Comparison of ENCODE assay signal across 9 cellular contexts in genomic region chr6:157227202-157228166, GRCh38.
DNase-seq lines count a peak whose midpoint lies in the region; ATAC-seq, FAIRE-seq and TF ChIP-seq lines count a peak whose summit lies in the region.
"Had no signal": no experiment of that assay in that cellular context is flagged by ENCODE, and none has a peak within 500 bp of the region (broad histone marks: within the 10 kb centered on the region; RNA-seq: fewer than 3 reads in every experiment).

No MANE protein-coding gene starts in this region.

- H3K27me3 Mint-ChIP-seq in activated naive CD8-positive, alpha-beta T cell treated with anti-CD3 and anti-CD28 coated beads, Interleukin-2, amount 10 ng/mL, durations not matched to agents 7 days and 5 days = peaks cover 6% of the 10 kb centered on the region
- peaks cover 13% of the 10 kb centered on the region for H3K27me3 Mint-ChIP-seq in activated naive CD8-positive, alpha-beta T cell treated with anti-CD3 and anti-CD28 coated beads for 36 hours

- H3K9me3 ChIP-seq in Panc1 (ENCODE audit: control insufficient read depth, insufficient read depth, low read depth, low read length) (no peaks in the 10 kb centered on the region), uterus (no peaks in the 10 kb centered on the region)

- no TSS peak for BruUV-seq in Panc1 (replicated peaks; lab: Mats Ljungman, UMichigan)

- H3K27me3 ChIP-seq in Panc1 (ENCODE audit: control insufficient read depth, insufficient read depth, low read length) (no peaks in the 10 kb centered on the region), uterus (no peaks in the 10 kb centered on the region)

- H3K36me3 ChIP-seq in Panc1 (ENCODE audit: control insufficient read depth, insufficient read depth, low read length) = no peaks in the 10 kb centered on the region
- H3K36me3 ChIP-seq in uterus = no peaks in the 10 kb centered on the region

- peak overlapping the region; percentile 56 for H3K27ac Mint-ChIP-seq in activated naive CD8-positive, alpha-beta T cell treated with anti-CD3 and anti-CD28 coated beads, Interleukin-2, amount 10 ng/mL, durations not matched to agents 7 days and 5 days
- H3K27ac Mint-ChIP-seq in activated naive CD8-positive, alpha-beta T cell treated with anti-CD3 and anti-CD28 coated beads for 36 hours = no peak overlapping the region

- H3K27ac ChIP-seq in Panc1 (ENCODE audit: low read length) = no peak overlapping the region
- peak overlapping the region; percentile 94 to 98 for H3K27ac ChIP-seq in uterus

- peaks cover 30% of the 10 kb centered on the region for H3K4me1 Mint-ChIP-seq in activated naive CD8-positive, alpha-beta T cell treated with anti-CD3 and anti-CD28 coated beads, Interleukin-2, amount 10 ng/mL, durations not matched to agents 7 days and 5 days
- H3K4me1 Mint-ChIP-seq in activated naive CD8-positive, alpha-beta T cell treated with anti-CD3 and anti-CD28 coated beads for 36 hours = peaks cover 21% of the 10 kb centered on the region

- POLR2A ChIA-PET in activated naive CD8-positive, alpha-beta T cell treated with anti-CD3 and anti-CD28 coated beads, Interleukin-2, amount 10 ng/mL, durations not matched to agents 7 days and 5 days (lab: Charles Lee) = interaction anchor here (0.6 kb wide), 1 partner anchor 9 kb away, joined by 3 read pairs; no protein-coding TSS in a partner anchor
- POLR2A ChIA-PET in Panc1 (lab: Charles Lee) = no interaction called here

- no peaks in the 10 kb centered on the region for H3K9me3 Mint-ChIP-seq in activated naive CD8-positive, alpha-beta T cell treated with anti-CD3 and anti-CD28 coated beads, Interleukin-2, amount 10 ng/mL, durations not matched to agents 7 days and 5 days
- H3K9me3 Mint-ChIP-seq in activated naive CD8-positive, alpha-beta T cell treated with anti-CD3 and anti-CD28 coated beads for 36 hours = no peaks in the 10 kb centered on the region

- H3K4me1 ChIP-seq in Panc1 (ENCODE audit: control insufficient read depth, insufficient read depth, low read length) = no peaks in the 10 kb centered on the region
- H3K4me1 ChIP-seq in uterus = peaks cover 8 to 13% of the 10 kb centered on the region in 2 donors

- TF ChIP-seq CTCF in Panc1 (IDR thresholded peaks at IDR 0.05) (peak; percentile 68), epithelial cell of proximal tubule (conservative IDR thresholded peaks at IDR 0.05; ENCODE audit: low read depth, low read length) (peak; percentile 47), uterus (IDR thresholded peaks at IDR 0.05) (peak in 2 of 4 experiments; percentile 19 to 20)

- H3K4me3 Mint-ChIP-seq in activated naive CD8-positive, alpha-beta T cell treated with anti-CD3 and anti-CD28 coated beads, Interleukin-2, amount 10 ng/mL, durations not matched to agents 7 days and 5 days = peak overlapping the region; percentile 23
- H3K4me3 Mint-ChIP-seq in activated naive CD8-positive, alpha-beta T cell treated with anti-CD3 and anti-CD28 coated beads for 36 hours = no peak overlapping the region

- no peak for DNase-seq in activated naive CD8-positive, alpha-beta T cell treated with anti-CD3 and anti-CD28 coated beads, Interleukin-2, amount 10 ng/mL, durations not matched to agents 7 days and 5 days
- DNase-seq in activated naive CD8-positive, alpha-beta T cell treated with anti-CD3 and anti-CD28 coated beads for 36 hours = no peak
- DNase-seq in Panc1 (ENCODE audit: low read depth, low spot score) (no peak), epithelial cell of proximal tubule (ENCODE audit: low read depth) (no peak), uterus (no peak), GM12892 (ENCODE audit: insufficient read length) (no peak)

- intact Hi-C loops in Panc1 (cut with micrococcal nuclease; ENCODE audit: unreplicated experiment) (loop anchor here (5.0 kb wide), 1 partner anchor 45 kb away; no protein-coding TSS in a partner anchor), uterus (cut with DNase I; ENCODE audit: low total_unique reads) (no loop called here)

- no peak for FAIRE-seq in GM12892 (lab: Jason Lieb, UNC)
- FAIRE-seq: TTC549 had no signal

- ATAC-seq in activated naive CD8-positive, alpha-beta T cell treated with anti-CD3 and anti-CD28 coated beads, Interleukin-2, amount 10 ng/mL, durations not matched to agents 7 days and 5 days (ENCODE audit: low read depth) = peak; percentile 57
- ATAC-seq in Panc1 (no peak), HG03565 (IDR thresholded peaks at IDR 0.05; ENCODE audit: unreplicated experiment) (no peak), HG03354 (IDR thresholded peaks at IDR 0.05; ENCODE audit: poor library complexity, severe bottlenecking, unreplicated experiment) (no peak)

- no peak for TF ChIP-seq POLR2A in uterus (IDR thresholded peaks at IDR 0.05)
- no peak for TF ChIP-seq POLR2A in GM12892 (IDR thresholded peaks at IDR 0.05; ENCODE audit: low read depth, low read length)

- CTCF ChIA-PET in Panc1 (lab: Charles Lee) = no interaction called here

- H3K4me3 ChIP-seq in Panc1 (ENCODE audit: low read depth in 2 of 2, low read length in 2 of 2) (no peak overlapping the region), epithelial cell of proximal tubule (ENCODE audit: low read depth, low read length) (no peak overlapping the region), uterus (no peak overlapping the region)

- H3K36me3 Mint-ChIP-seq in activated naive CD8-positive, alpha-beta T cell treated with anti-CD3 and anti-CD28 coated beads, Interleukin-2, amount 10 ng/mL, durations not matched to agents 7 days and 5 days = no peaks in the 10 kb centered on the region
- no peaks in the 10 kb centered on the region for H3K36me3 Mint-ChIP-seq in activated naive CD8-positive, alpha-beta T cell treated with anti-CD3 and anti-CD28 coated beads for 36 hours

- in situ Hi-C loops in Panc1 (cut with HindIII; ENCODE audit: low pct_unique_long_range_greater_than_20kb, low sequenced_read_pairs) = no loop called here
